Comparison of ENCODE assay signal across 18 cellular contexts in genomic region chr1:204424621-204425020, GRCh38. TPM values are rescaled to one million over a fixed set of nuclear protein-coding genes. Genes with fewer than 3 reads are reported as not detected.
A peak's percentile ranks its signal among the peaks of the same experiment; 100 is the strongest.
DNase-seq lines count a peak whose midpoint lies in the region; ATAC-seq, FAIRE-seq and TF ChIP-seq lines count a peak whose summit lies in the region.
"Had no signal": no experiment of that assay in that cellular context is flagged by ENCODE, and none has a peak within 500 bp of the region (broad histone marks: within the 10 kb centered on the region; RNA-seq: fewer than 3 reads in every experiment).

No MANE protein-coding gene starts in this region.

- no peak for ATAC-seq in A549

- H2BK5ac ChIP-seq in trophoblast cell (ENCODE audit: low read depth, low read length, poor library complexity), result no peak overlapping the region

- no peaks in the 10 kb centered on the region for H3K9me3 Mint-ChIP-seq in dendritic cell treated with granulocyte-macrophage colony-stimulating factor and Interleukin-4, amounts not matched to agents 40 ng/mL and 50 ng/mL, for 4 days
- H3K9me3 Mint-ChIP-seq: CD4-positive, alpha-beta memory T cell; HFFc6 had no signal

- H3K27me3 ChIP-seq in trophoblast cell (ENCODE audit: insufficient read depth, low read length), result no peaks in the 10 kb centered on the region
- no peaks in the 10 kb centered on the region for H3K27me3 ChIP-seq in PC-9 (ENCODE audit: insufficient read depth, low read depth)
- H3K27me3 ChIP-seq: BE2C had no signal

- FAIRE-seq in A549 (lab: Jason Lieb, UNC), result no peak
- FAIRE-seq: A204.1, G401.6, GM12891, HepG2, HTR-8/SVneo had no signal

- H3K4me3 ChIP-seq in A549 (no peak overlapping the region), trophoblast cell (ENCODE audit: low read depth, low read length) (no peak overlapping the region), PC-9 (no peak overlapping the region)

- no peaks in the 10 kb centered on the region for H3K79me2 ChIP-seq in trophoblast cell (ENCODE audit: control insufficient read depth, insufficient read depth, low read length, poor library complexity)
- H3K79me2 ChIP-seq in PC-9 (ENCODE audit: low read depth), result no peaks in the 10 kb centered on the region; the same call in 1 of the 2 replicates

- H3F3A ChIP-seq in PC-9 (ENCODE audit: insufficient read depth, low read depth), result peaks cover 50% of the 10 kb centered on the region

- H2BK12ac ChIP-seq in trophoblast cell (ENCODE audit: low read length), result peak overlapping the region; percentile 4

- H3K4me1 ChIP-seq in A549 (peaks cover 60% of the 10 kb centered on the region), trophoblast cell (ENCODE audit: control insufficient read depth in 1 of 2, insufficient read depth in 2 of 2, low read length in 2 of 2) (peaks cover 0 to 4% of the 10 kb centered on the region in 2 experiments), PC-9 (replicated peaks; ENCODE audit: insufficient read depth) (peaks cover 46% of the 10 kb centered on the region)

- no peak overlapping the region for H2BK120ac ChIP-seq in trophoblast cell (ENCODE audit: insufficient read depth, low read length, poor library complexity)

- H3K14ac ChIP-seq in trophoblast cell (ENCODE audit: low read length), result no peak overlapping the region

- no peaks in the 10 kb centered on the region for H3K27me3 Mint-ChIP-seq in dendritic cell treated with granulocyte-macrophage colony-stimulating factor and Interleukin-4, amounts not matched to agents 40 ng/mL and 50 ng/mL, for 4 days
- H3K27me3 Mint-ChIP-seq: CD4-positive, alpha-beta memory T cell had no signal

- TF ChIP-seq POLR2A in A549 (IDR thresholded peaks at IDR 0.05; ENCODE audit: low read length), result no peak

- H4K8ac ChIP-seq in trophoblast cell (ENCODE audit: low read depth, low read length), result no peak overlapping the region

- no peaks in the 10 kb centered on the region for H3K79me1 ChIP-seq in trophoblast cell (ENCODE audit: low read length)

- H3K23ac ChIP-seq in trophoblast cell (ENCODE audit: low read length), result no peak overlapping the region

- H3K4ac ChIP-seq in trophoblast cell (ENCODE audit: low read depth, low read length), result no peak overlapping the region

- no TSS peak for BruUV-seq in PC-9 (replicated peaks; lab: Mats Ljungman, UMichigan)

- H2AK5ac ChIP-seq in trophoblast cell (ENCODE audit: low read length), result no peak overlapping the region

- no peak for TF ChIP-seq RAD21 in A549 (conservative IDR thresholded peaks at IDR 0.05 in 1 of 2, IDR thresholded peaks at IDR 0.05 in 1 of 2)

- no peak overlapping the region for H4K12ac ChIP-seq in trophoblast cell (ENCODE audit: low read depth, low read length)

- DNase-seq in A549 (ENCODE audit: low read depth in 1 of 2, low spot score in 1 of 2) (no peak), RPMI8226 (peak; percentile 2), trophoblast cell (no peak), anterior cingulate cortex (lab: John Stamatoyannopoulos, UW) (no peak), PC-9 (no peak), SHP77 (lab: John Stamatoyannopoulos, UW) (no peak)
- DNase-seq: BE2C; CD4-positive, alpha-beta memory T cell; DMS79; HCEC 1CT; HFFc6 had no signal

- H3K36me3 Mint-ChIP-seq in dendritic cell treated with granulocyte-macrophage colony-stimulating factor and Interleukin-4, amounts not matched to agents 40 ng/mL and 50 ng/mL, for 4 days (ENCODE audit: low read depth), result no peaks in the 10 kb centered on the region

- H3K27ac ChIP-seq in A549 (peak overlapping the region; percentile 90 to 98; a peak in 4 of 6 replicates), trophoblast cell (ENCODE audit: low read depth, low read length) (no peak overlapping the region), PC-9 (no peak overlapping the region)
- H3K27ac ChIP-seq: C4-2B had no signal

- H3K27ac Mint-ChIP-seq in dendritic cell treated with granulocyte-macrophage colony-stimulating factor and Interleukin-4, amounts not matched to agents 40 ng/mL and 50 ng/mL, for 4 days, result peak overlapping the region; percentile 51
- H3K27ac Mint-ChIP-seq: HFFc6 had no signal

- no peak overlapping the region for H3K4me2 ChIP-seq in A549
- H3K4me2 ChIP-seq in trophoblast cell (ENCODE audit: low read length), result no peak overlapping the region
- H3K4me2 ChIP-seq in PC-9, result no peak overlapping the region

- intact Hi-C loops in dendritic cell treated with granulocyte-macrophage colony-stimulating factor and Interleukin-4, amounts not matched to agents 40 ng/mL and 50 ng/mL, for 4 days (cut with micrococcal nuclease), result no loop called here
- intact Hi-C loops in PC-9 (cut with micrococcal nuclease; ENCODE audit: unreplicated experiment), result no loop called here

- WGBS in A549 (ENCODE audit: missing lambda C conversion rate), result 95% methylated on average over 4 of the region's 10 CpGs
- WGBS in trophoblast cell (ENCODE audit: extremely low coverage, insufficient coverage, insufficient read length), result no CpG with 5 or more reads among the region's 10 CpGs

- no peak overlapping the region for H3K18ac ChIP-seq in trophoblast cell (ENCODE audit: low read length)

- H3K4me1 Mint-ChIP-seq in dendritic cell treated with granulocyte-macrophage colony-stimulating factor and Interleukin-4, amounts not matched to agents 40 ng/mL and 50 ng/mL, for 4 days (ENCODE audit: low read depth), result peaks cover 39% of the 10 kb centered on the region

- POLR2A ChIA-PET in A549 (lab: Yijun Ruan, JAX) (no interaction called here), PC-9 (lab: Charles Lee; ENCODE audit: unreplicated experiment) (interaction anchor here (0.7 to 0.8 kb wide), 2 partner anchors 14 to 43 kb away, joined by 4 to 12 read pairs; no protein-coding TSS in a partner anchor)

- CTCF ChIA-PET in A549 (lab: Yijun Ruan, JAX) (interaction anchor here (0.9 to 19.8 kb wide), 4 partner anchors 10 to 75 kb away, joined by 4 to 448 read pairs (median 12); partner anchors contain the start of gene PIK3C2B), PC-9 (lab: Charles Lee) (interaction anchor here (0.6 kb wide), 1 partner anchor 10 kb away, joined by 13 read pairs; no protein-coding TSS in a partner anchor)

- H3K36me3 ChIP-seq in trophoblast cell (ENCODE audit: control insufficient read depth in 1 of 2, insufficient read depth in 2 of 2, low read length in 2 of 2), result peaks cover 12 to 19% of the 10 kb centered on the region in 2 experiments
- H3K36me3 ChIP-seq in PC-9 (ENCODE audit: low read depth), result peaks cover 48% of the 10 kb centered on the region

- H3K9me2 ChIP-seq in PC-9 (ENCODE audit: insufficient read depth), result no peaks in the 10 kb centered on the region

- no peak overlapping the region for H3K4me3 Mint-ChIP-seq in dendritic cell treated with granulocyte-macrophage colony-stimulating factor and Interleukin-4, amounts not matched to agents 40 ng/mL and 50 ng/mL, for 4 days
- H3K4me3 Mint-ChIP-seq: CD4-positive, alpha-beta memory T cell; HFFc6 had no signal

- peak overlapping the region; percentile 20 for H4K91ac ChIP-seq in trophoblast cell (ENCODE audit: low read depth, low read length)

- no peaks in the 10 kb centered on the region for H3K9me3 ChIP-seq in A549
- no peaks in the 10 kb centered on the region for H3K9me3 ChIP-seq in trophoblast cell (ENCODE audit: insufficient read depth, low read depth, low read length)
- H3K9me3 ChIP-seq in PC-9 (ENCODE audit: insufficient read depth, low read depth), result no peaks in the 10 kb centered on the region
- H3K9me3 ChIP-seq: BE2C had no signal

- TF ChIP-seq CTCF in A549 (IDR thresholded peaks at IDR 0.05) (no peak), PC-9 (conservative IDR thresholded peaks at IDR 0.05) (no peak)

- H4K20me1 ChIP-seq in PC-9 (ENCODE audit: insufficient read depth), result no peaks in the 10 kb centered on the region

- H2AFZ ChIP-seq in trophoblast cell (ENCODE audit: insufficient read depth, low read length, poor library complexity) (no peak overlapping the region), PC-9 (no peak overlapping the region)

- no peak overlapping the region for H3K9ac ChIP-seq in trophoblast cell (ENCODE audit: low read length)

- TF ChIP-seq EP300 in A549 (IDR thresholded peaks at IDR 0.05), result no peak

TF ChIP-seq in A549, 52 proteins besides CTCF, POLR2A, EP300 and RAD21 (continues in another document):
- TF ChIP-seq HOXB5 (CRISPR knock-in tag; IDR thresholded peaks at IDR 0.05) (no peak), CBX8 (IDR thresholded peaks at IDR 0.05) (no peak), POLR2AphosphoS2 (conservative IDR thresholded peaks at IDR 0.05; ENCODE audit: low read length) (no peak)
- TF ChIP-seq, protein P1, sequence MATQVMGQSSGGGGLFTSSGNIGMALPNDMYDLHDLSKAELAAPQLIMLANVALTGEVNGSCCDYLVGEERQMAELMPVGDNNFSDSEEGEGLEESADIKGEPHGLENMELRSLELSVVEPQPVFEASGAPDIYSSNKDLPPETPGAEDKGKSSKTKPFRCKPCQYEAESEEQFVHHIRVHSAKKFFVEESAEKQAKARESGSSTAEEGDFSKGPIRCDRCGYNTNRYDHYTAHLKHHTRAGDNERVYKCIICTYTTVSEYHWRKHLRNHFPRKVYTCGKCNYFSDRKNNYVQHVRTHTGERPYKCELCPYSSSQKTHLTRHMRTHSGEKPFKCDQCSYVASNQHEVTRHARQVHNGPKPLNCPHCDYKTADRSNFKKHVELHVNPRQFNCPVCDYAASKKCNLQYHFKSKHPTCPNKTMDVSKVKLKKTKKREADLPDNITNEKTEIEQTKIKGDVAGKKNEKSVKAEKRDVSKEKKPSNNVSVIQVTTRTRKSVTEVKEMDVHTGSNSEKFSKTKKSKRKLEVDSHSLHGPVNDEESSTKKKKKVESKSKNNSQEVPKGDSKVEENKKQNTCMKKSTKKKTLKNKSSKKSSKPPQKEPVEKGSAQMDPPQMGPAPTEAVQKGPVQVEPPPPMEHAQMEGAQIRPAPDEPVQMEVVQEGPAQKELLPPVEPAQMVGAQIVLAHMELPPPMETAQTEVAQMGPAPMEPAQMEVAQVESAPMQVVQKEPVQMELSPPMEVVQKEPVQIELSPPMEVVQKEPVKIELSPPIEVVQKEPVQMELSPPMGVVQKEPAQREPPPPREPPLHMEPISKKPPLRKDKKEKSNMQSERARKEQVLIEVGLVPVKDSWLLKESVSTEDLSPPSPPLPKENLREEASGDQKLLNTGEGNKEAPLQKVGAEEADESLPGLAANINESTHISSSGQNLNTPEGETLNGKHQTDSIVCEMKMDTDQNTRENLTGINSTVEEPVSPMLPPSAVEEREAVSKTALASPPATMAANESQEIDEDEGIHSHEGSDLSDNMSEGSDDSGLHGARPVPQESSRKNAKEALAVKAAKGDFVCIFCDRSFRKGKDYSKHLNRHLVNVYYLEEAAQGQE (IDR thresholded peaks at IDR 0.05), result no peak

RNA-seq across cellular contexts. Expression of gene PPP1R15B, which starts 13.0 kb away (rescaled TPM):
- polyA plus RNA-seq in A549 (2011; rRNA removed) (49.1 and 51.9 TPM in 2 replicates), A549 (2017; fragmentation: RNase III; extraction: RNeasy Plus Mini Kit Qiagen cat#74134 plus additional on column Dnase treatment) (26.9 to 27.8 TPM (median 27.2 TPM) in 3 replicates)
- 18.5 and 22.6 TPM in 2 replicates for polyA plus RNA-seq in A549 (2012; cell fraction: cytosol; rRNA removed)
- 17.7 and 22.8 TPM in 2 replicates for polyA plus RNA-seq in A549 (2012; cell fraction: nucleus; rRNA removed)
- 52.6 and 57.4 TPM in 2 replicates for polyA minus RNA-seq in A549 (2011; rRNA and poly(A)+ RNA removed)
- 39.2 and 41.5 TPM in 2 replicates for polyA plus RNA-seq in trophoblast cell (2013)
- 37.3 and 40.9 TPM in 2 replicates for total RNA-seq in PC-9 (2021)

Comparison
In these comparisons a context has a peak if more than half of its experiments do, and no peak if none do; other contexts are left out.
1. H3K27ac ChIP-seq: peak in A549 (2 of 2); none in trophoblast cell (single experiment) and PC-9 (single experiment).